Comparison of ENCODE assay signal across 1 cellular context in genomic region chr14:30974628-30975027, GRCh38.
TF ChIP-seq lines count a peak whose summit lies in the region.

No MANE protein-coding gene starts in this region.

TF ChIP-seq in endothelial cell of umbilical vein, 7 proteins besides CTCF, POLR2A, EP300 and RAD21 (continued from another document):
- TF ChIP-seq MYC (IDR thresholded peaks at IDR 0.05; ENCODE audit: low read depth, low read length) = no peak
- TF ChIP-seq, protein P1, sequence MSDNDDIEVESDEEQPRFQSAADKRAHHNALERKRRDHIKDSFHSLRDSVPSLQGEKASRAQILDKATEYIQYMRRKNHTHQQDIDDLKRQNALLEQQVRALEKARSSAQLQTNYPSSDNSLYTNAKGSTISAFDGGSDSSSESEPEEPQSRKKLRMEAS (IDR thresholded peaks at IDR 0.05; ENCODE audit: insufficient read depth, insufficient read length) = no peak
